Comparison of ENCODE assay signal across 8 cellular contexts in the genomic region with DNA sequence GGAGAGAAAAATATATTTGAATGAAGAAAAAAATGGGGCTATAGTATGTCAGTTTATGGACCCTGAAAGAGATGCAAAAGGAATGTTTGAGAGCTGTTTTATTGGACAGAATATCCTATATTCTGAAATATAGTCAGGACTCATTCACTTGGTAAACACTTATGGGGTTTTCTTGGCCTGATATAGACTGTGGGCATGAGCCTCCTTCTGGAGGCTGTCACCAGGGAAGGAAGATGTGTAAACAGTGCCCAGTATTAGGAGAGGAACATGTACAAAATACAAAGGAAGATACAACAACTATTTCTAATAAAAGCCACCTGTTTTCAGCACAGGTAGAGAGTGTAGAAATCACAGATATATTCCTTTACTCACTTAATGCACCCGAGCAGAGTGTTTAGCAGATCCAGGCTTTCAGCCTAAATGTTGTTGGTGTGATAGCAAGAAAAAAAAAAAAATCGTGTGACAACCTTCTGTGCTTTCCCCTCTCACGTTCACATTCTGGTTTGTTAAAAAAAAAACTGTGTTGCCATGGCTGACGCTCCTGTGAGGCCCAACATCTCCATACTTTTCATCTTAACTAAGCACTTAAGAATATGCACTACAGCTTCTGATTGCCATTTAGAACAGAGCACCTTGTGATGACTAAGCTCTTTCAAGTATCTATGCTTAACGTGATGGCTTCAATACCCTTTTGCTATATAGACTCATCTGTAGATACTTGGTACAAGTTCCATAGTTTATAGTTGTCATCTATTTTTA.
A peak's percentile ranks its signal among the peaks of the same experiment; 100 is the strongest.
DNase-seq lines count a peak whose midpoint lies in the region; ATAC-seq and TF ChIP-seq lines count a peak whose summit lies in the region.

No MANE protein-coding gene starts in this region.

- H3K36me3 Mint-ChIP-seq in brain (no peaks in the 10 kb centered on the region), natural killer cell (no peaks in the 10 kb centered on the region)

- H3K4me1 Mint-ChIP-seq in brain (peaks cover 68% of the 10 kb centered on the region), natural killer cell (peaks cover 81 to 82% of the 10 kb centered on the region in 2 donors)

- peak overlapping the region in 4 of 5 experiments; percentile 5 to 56 (median 32) for H3K27ac Mint-ChIP-seq in brain
- peak overlapping the region; percentile 83 to 91 for H3K27ac Mint-ChIP-seq in natural killer cell

- intact Hi-C loops in natural killer cell (cut with micrococcal nuclease): loop anchor here (2.0 to 10.0 kb wide), 4 partner anchors 20 to 128 kb away; no protein-coding TSS in a partner anchor

- DNase-seq in DND-41: no peak
- DNase-seq in natural killer cell: no peak
- no peak for DNase-seq in NCI-H748 (lab: John Stamatoyannopoulos, UW; ENCODE audit: unreplicated experiment)
- no peak for DNase-seq in globus pallidus (ENCODE audit: low spot score)
- no peak for DNase-seq in cerebellar cortex (ENCODE audit: low spot score)
- DNase-seq in foreskin fibroblast: no peak

- H3K9me3 ChIP-seq in DND-41 (ENCODE audit: insufficient read depth, low read length, severe bottlenecking): no peaks in the 10 kb centered on the region

- H3K4me3 ChIP-seq in DND-41 (ENCODE audit: low read depth in 1 of 2, low read length in 2 of 2) (no peak overlapping the region), foreskin fibroblast (ENCODE audit: low read depth in 1 of 2, low read length in 2 of 2) (no peak overlapping the region)

- peaks cover 100% of the 10 kb centered on the region for H3K79me2 ChIP-seq in DND-41 (ENCODE audit: insufficient read depth, low read length)

- no peak overlapping the region for H3K27ac ChIP-seq in DND-41 (ENCODE audit: low read length)

- H3K27me3 Mint-ChIP-seq in brain: no peaks in the 10 kb centered on the region
- no peaks in the 10 kb centered on the region for H3K27me3 Mint-ChIP-seq in natural killer cell (ENCODE audit: low read depth in 2 of 2)

- H3K4me2 ChIP-seq in DND-41 (ENCODE audit: insufficient read depth, low read length): no peak overlapping the region

- H3K9me3 Mint-ChIP-seq in brain (peaks cover 0 to 3% (median 0%) of the 10 kb centered on the region in 5 experiments), natural killer cell (no peaks in the 10 kb centered on the region)

- no peaks in the 10 kb centered on the region for H3K27me3 ChIP-seq in DND-41 (ENCODE audit: insufficient read depth, low read length, poor library complexity)

- TF ChIP-seq CTCF in DND-41 (IDR thresholded peaks at IDR 0.05; ENCODE audit: borderline replicate concordance, extremely low read depth, low read length, poor library complexity, severe bottlenecking): no peak
- TF ChIP-seq CTCF in brain (conservative IDR thresholded peaks at IDR 0.05): no peak
- no peak for TF ChIP-seq CTCF in natural killer cell (IDR thresholded peaks at IDR 0.05)
- no peak for TF ChIP-seq CTCF in foreskin fibroblast (IDR thresholded peaks at IDR 0.05; ENCODE audit: low read depth, low read length)

- H3K36me3 ChIP-seq in DND-41 (ENCODE audit: insufficient read depth, low read length): peaks cover 10% of the 10 kb centered on the region; the same call in 1 of the 2 replicates

- peak; percentile 37 for ATAC-seq in DND-41 (ENCODE audit: insufficient read depth, low read depth)
- peak; percentile 38 for ATAC-seq in HG03342 (IDR thresholded peaks at IDR 0.05; ENCODE audit: unreplicated experiment)
- peak; percentile 75 to 84 (median 83) for ATAC-seq in natural killer cell

- no peak overlapping the region for H2AFZ ChIP-seq in DND-41 (ENCODE audit: low read depth, low read length)

- H4K20me1 ChIP-seq in DND-41 (ENCODE audit: insufficient read depth, low read length): peaks cover 72% of the 10 kb centered on the region

- H3K4me1 ChIP-seq in DND-41 (ENCODE audit: insufficient read depth, low read length): no peaks in the 10 kb centered on the region

- no peak overlapping the region for H3K9ac ChIP-seq in DND-41 (ENCODE audit: low read depth, low read length)

- H3K4me3 Mint-ChIP-seq in brain (peak overlapping the region in 3 of 5 experiments; percentile 1 to 41 (median 35)), natural killer cell (peak overlapping the region; percentile 69)
